ENCODE assay signal across 1 cellular context in the genomic region with DNA sequence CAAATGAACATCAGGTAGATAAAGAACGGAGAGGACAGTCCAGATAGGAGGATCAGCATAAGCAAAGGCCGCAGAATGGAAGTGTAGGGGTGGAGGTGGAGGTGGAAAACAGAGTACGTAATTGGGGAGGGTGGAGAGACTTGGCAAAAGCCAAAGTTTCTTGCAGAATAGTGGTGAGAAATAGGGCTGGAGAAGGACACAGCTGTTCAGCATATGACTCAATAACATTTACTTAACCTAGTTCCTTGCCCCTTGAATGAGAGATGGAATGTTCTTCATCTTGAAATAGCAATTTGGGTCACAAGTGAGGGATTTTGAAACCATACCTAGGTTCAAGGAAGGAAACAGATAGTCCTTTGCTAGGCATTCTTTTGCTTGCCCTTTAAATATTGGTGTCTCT.
TF ChIP-seq lines count a peak whose summit lies in the region.

No MANE protein-coding gene starts in this region.

TF ChIP-seq in WTC11, 78 proteins besides CTCF, POLR2A, EP300 and RAD21 (continued from another document):
- TF ChIP-seq, protein P1, sequence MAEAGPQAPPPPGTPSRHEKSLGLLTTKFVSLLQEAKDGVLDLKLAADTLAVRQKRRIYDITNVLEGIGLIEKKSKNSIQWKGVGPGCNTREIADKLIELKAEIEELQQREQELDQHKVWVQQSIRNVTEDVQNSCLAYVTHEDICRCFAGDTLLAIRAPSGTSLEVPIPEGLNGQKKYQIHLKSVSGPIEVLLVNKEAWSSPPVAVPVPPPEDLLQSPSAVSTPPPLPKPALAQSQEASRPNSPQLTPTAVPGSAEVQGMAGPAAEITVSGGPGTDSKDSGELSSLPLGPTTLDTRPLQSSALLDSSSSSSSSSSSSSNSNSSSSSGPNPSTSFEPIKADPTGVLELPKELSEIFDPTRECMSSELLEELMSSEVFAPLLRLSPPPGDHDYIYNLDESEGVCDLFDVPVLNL (CRISPR knock-in tag; IDR thresholded peaks at IDR 0.05; ENCODE audit: borderline replicate concordance, low read depth): no peak
- no peak for TF ChIP-seq ZNF121 (CRISPR knock-in tag; IDR thresholded peaks at IDR 0.05)
- TF ChIP-seq, protein P2, sequence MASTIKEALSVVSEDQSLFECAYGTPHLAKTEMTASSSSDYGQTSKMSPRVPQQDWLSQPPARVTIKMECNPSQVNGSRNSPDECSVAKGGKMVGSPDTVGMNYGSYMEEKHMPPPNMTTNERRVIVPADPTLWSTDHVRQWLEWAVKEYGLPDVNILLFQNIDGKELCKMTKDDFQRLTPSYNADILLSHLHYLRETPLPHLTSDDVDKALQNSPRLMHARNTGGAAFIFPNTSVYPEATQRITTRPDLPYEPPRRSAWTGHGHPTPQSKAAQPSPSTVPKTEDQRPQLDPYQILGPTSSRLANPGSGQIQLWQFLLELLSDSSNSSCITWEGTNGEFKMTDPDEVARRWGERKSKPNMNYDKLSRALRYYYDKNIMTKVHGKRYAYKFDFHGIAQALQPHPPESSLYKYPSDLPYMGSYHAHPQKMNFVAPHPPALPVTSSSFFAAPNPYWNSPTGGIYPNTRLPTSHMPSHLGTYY (CRISPR knock-in tag; IDR thresholded peaks at IDR 0.05): no peak
- no peak for TF ChIP-seq TEAD1 (CRISPR knock-in tag; IDR thresholded peaks at IDR 0.05)
- TF ChIP-seq AFF4 (CRISPR knock-in tag; IDR thresholded peaks at IDR 0.05; ENCODE audit: borderline replicate concordance): no peak
